ENCODE assay signal across 13 cellular contexts in the genomic region with DNA sequence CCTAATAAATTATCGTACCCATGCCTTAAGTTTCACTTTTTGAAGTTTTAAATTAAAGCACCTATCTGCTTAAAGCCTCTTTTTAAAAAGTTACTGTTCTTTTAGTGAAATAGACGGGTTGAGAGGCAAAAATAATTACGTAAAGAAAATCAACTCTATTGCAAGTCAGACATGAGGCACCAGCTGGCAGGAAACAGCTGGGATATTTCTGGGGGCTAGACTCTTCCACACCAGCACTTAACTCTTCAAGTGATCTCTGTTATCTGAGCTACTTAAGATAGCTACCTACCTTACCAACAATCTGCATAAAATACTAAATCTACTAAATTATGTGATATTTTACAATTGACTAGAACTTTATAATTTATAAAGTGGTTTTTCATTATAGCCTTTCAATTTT. TPM values are rescaled to one million over a fixed set of nuclear protein-coding genes. Genes with fewer than 3 reads are reported as not detected.
DNase-seq lines count a peak whose midpoint lies in the region; ATAC-seq, FAIRE-seq and TF ChIP-seq lines count a peak whose summit lies in the region.
"Had no signal": no experiment of that assay in that cellular context is flagged by ENCODE, and none has a peak within 500 bp of the region (broad histone marks: within the 10 kb centered on the region; RNA-seq: fewer than 3 reads in every experiment).

No MANE protein-coding gene starts in this region.

- no peaks in the 10 kb centered on the region for H3K27me3 ChIP-seq in esophagus muscularis mucosa
- no peaks in the 10 kb centered on the region for H3K27me3 ChIP-seq in gastrocnemius medialis
- H3K27me3 ChIP-seq: testis had no signal

- WGBS in esophagus muscularis mucosa = 8% methylated on average over 3 of the region's 3 CpGs

- no peak for TF ChIP-seq EP300 in esophagus muscularis mucosa (IDR thresholded peaks at IDR 0.05)

- no peaks in the 10 kb centered on the region for H3K9me3 ChIP-seq in esophagus muscularis mucosa
- H3K9me3 ChIP-seq in gastrocnemius medialis = no peaks in the 10 kb centered on the region
- H3K9me3 ChIP-seq: mucosa of descending colon, testis had no signal

- TF ChIP-seq POLR2A in esophagus muscularis mucosa (IDR thresholded peaks at IDR 0.05; ENCODE audit: low read depth) (no peak), gastrocnemius medialis (IDR thresholded peaks at IDR 0.05) (peak in 1 of 2 donors; percentile 7)

- intact Hi-C loops in esophagus muscularis mucosa (cut with DNase I) (no loop called here), gastrocnemius medialis (cut with DNase I; ENCODE audit: low total_unique reads) (loop anchor here (5.0 kb wide), 1 partner anchor 46 kb away; no protein-coding TSS in a partner anchor)

- no peak for TF ChIP-seq CTCF in esophagus muscularis mucosa (IDR thresholded peaks at IDR 0.05)
- TF ChIP-seq CTCF in gastrocnemius medialis (IDR thresholded peaks at IDR 0.05 in 4 of 5, conservative IDR thresholded peaks at IDR 0.05 in 1 of 5) = no peak
- TF ChIP-seq CTCF in D721Med (IDR thresholded peaks at IDR 0.05; ENCODE audit: insufficient read depth, missing control alignments) = no peak

- H3K4me1 ChIP-seq in esophagus muscularis mucosa (peaks cover 20 to 37% (median 29%) of the 10 kb centered on the region in 4 donors), gastrocnemius medialis (peaks cover 71 to 75% of the 10 kb centered on the region in 2 donors)

- H3K4me3 ChIP-seq in esophagus muscularis mucosa = peak overlapping the region; percentile 2 to 20 (median 11)
- H3K4me3 ChIP-seq in gastrocnemius medialis = peak overlapping the region; percentile 37 to 54 (median 40)
- H3K4me3 ChIP-seq: mucosa of descending colon, testis had no signal

- DNase-seq in NCI-H510A treated with DMSO at 0.1 percent for 48 hours (lab: John Stamatoyannopoulos, UW) = peak; percentile 15
- no peak for DNase-seq in NCI-H510A (lab: John Stamatoyannopoulos, UW)
- DNase-seq in NCI-H2171 (lab: John Stamatoyannopoulos, UW) = peak; percentile 1
- DNase-seq in esophagus muscularis mucosa (ENCODE audit: extremely low spot score) = no peak
- no peak for DNase-seq in gastrocnemius medialis
- DNase-seq in KG1 (lab: John Stamatoyannopoulos, UW) = no peak
- no peak for DNase-seq in D721Med (ENCODE audit: insufficient read length, low spot score)
- no peak for DNase-seq in stimulated activated naive CD4-positive, alpha-beta T cell treated with Interleukin-2 at 50 U/mL for 16 hours (lab: John Stamatoyannopoulos, UW)
- DNase-seq: activated CD8-positive, alpha-beta T cell treated with anti-CD3 and anti-CD28 coated beads for 36 hours; mucosa of descending colon; RPMI8226; stimulated activated CD4-positive, alpha-beta T cell treated with anti-CD3 and anti-CD28 coated beads, Interleukin-15, amount 100 ng/mL, for 24 hours; testis had no signal

- no peak for FAIRE-seq in D721Med (lab: Jason Lieb, UNC)

- peak; percentile 24 to 40 for ATAC-seq in gastrocnemius medialis
- ATAC-seq: activated CD8-positive, alpha-beta T cell treated with anti-CD3 and anti-CD28 coated beads for 36 hours had no signal

- in situ Hi-C loops in gastrocnemius medialis (cut with MboI; ENCODE audit: low sequenced_read_pairs in 4 of 4) = no loop called here

- H3K27ac ChIP-seq in esophagus muscularis mucosa (replicated peaks in 1 of 4) (peak overlapping the region; percentile 28 to 44 (median 38)), gastrocnemius medialis (peak overlapping the region; percentile 85 to 94 (median 88))
- H3K27ac ChIP-seq: testis had no signal

- H3K36me3 ChIP-seq in esophagus muscularis mucosa = peaks cover 0 to 5% (median 0%) of the 10 kb centered on the region in 4 donors
- H3K36me3 ChIP-seq in gastrocnemius medialis = no peaks in the 10 kb centered on the region

RNA-seq across cellular contexts. Expression of gene GBF1, which starts 35.8 kb away (rescaled TPM):
- 10 to 100 TPM; 33.1 to 52.4 (median 40.0) TPM for total RNA-seq in esophagus muscularis mucosa
- total RNA-seq in gastrocnemius medialis = 10 to 100 TPM; 31.4 to 64.2 (median 58.7) TPM

RNA-seq across cellular contexts. Expression of gene PITX3, which starts 39.8 kb away (rescaled TPM):
- total RNA-seq in esophagus muscularis mucosa (not detected), gastrocnemius medialis (1 to 10 TPM; 4.2 to 8.9 (median 6.5) TPM)
- total RNA-seq: mucosa of descending colon had no signal

RNA-seq across cellular contexts. Expression of gene ELOVL3, which starts 55.0 kb away (rescaled TPM):
- total RNA-seq in esophagus muscularis mucosa (under 1 TPM in 1 of 4 donors, not detected in 3; 0.19 TPM), gastrocnemius medialis (under 1 TPM in 1 of 4 donors, not detected in 3; 0.51 TPM)
- total RNA-seq: activated CD8-positive, alpha-beta T cell treated with anti-CD3 and anti-CD28 coated beads for 36 hours had no signal

Comparison
In these comparisons a context has a peak if more than half of its experiments do, and no peak if none do; other contexts are left out.
1. DNase-seq: peak in NCI-H510A treated with DMSO at 0.1 percent for 48 hours (single experiment) and NCI-H2171 (single experiment); none in NCI-H510A (single experiment), esophagus muscularis mucosa (single experiment), gastrocnemius medialis (0 of 2), KG1 (single experiment), D721Med (single experiment) and stimulated activated naive CD4-positive, alpha-beta T cell treated with Interleukin-2 at 50 U/mL for 16 hours (single experiment).
2. RNA of gene PITX3, which starts 39.8 kb away (total RNA-seq): 4.2 to 8.9 TPM in gastrocnemius medialis; not detected in esophagus muscularis mucosa; every median in the first group is over 4 times any median in the second.